ENCODE assay signal across 10 cellular contexts in the genomic region with DNA sequence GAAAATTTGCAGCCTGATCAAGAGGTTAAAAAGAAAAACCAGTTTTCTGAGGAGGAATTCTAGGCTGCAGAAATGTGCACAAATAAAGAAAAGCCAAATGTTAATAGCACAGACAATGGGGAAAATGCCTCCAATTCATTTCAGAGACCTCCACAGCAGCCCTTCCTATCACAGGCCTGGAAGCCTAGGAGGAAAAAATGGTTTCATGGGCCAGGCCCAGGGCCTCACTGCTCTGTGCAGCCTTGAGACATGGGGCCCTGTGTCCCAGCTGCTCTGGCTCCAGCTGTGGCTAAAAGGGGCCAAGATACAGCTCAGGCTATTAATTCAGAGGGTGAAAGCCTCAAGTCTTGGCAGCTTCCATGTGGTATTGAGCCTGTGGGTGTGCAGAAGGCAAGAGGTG.
"Had no signal": no experiment of that assay in that cellular context is flagged by ENCODE, and none has a peak within 500 bp of the region (broad histone marks: within the 10 kb centered on the region; RNA-seq: fewer than 3 reads in every experiment).

No MANE protein-coding gene starts in this region.

- H3K4me1 ChIP-seq: HAP-1 had no signal

- H3K9ac ChIP-seq: GM23248, KMS-11 had no signal

- H3K27ac ChIP-seq: GM23248, KMS-11 had no signal

- H2AFZ ChIP-seq: GM23248 had no signal

- H3K4me3 ChIP-seq: GM23248, HAP-1 had no signal

- H3K4me2 ChIP-seq: KMS-11 had no signal

- FAIRE-seq: HTR-8/SVneo had no signal

- ATAC-seq: HCT116 had no signal

- DNase-seq: GM23248, GOT3, H7, IMR-90, Karpas-422, KBM-7 had no signal
